8 cellular contexts compared by ENCODE assay signal in the genomic region with DNA sequence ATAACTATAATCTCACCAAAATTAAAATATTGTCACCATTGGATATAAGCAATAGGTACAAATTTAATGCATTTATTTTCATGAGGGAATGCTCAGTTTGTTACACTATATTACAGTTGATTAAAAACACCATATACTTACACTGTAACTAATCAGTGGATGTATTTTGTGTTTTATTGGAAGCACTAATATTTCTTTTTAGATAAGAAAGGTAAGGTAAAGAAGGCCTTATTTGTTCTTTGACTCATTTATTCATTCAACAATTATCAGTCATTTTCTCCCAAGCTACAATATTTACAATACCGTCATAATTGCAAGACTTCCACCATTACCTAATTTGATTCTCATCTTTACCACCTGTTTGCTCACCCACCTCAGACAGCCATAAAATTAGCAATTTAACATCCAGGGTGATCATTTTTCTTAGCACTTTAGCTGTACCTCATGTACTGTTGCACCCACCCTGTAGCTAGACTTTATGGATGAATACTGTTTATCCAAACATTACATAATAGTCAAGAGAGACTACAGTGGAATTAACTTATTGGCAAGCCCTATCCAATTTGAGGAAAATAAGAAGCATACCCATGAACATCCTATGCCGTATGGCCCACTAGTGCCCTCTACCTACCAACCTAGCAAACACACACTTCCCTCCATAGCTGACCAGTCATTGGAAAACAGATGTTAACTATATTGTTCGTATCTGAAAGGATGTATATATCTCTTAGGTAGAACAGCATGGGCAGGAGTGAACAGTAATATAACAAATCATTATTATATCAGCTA.
DNase-seq lines count a peak whose midpoint lies in the region; ATAC-seq and TF ChIP-seq lines count a peak whose summit lies in the region.

No MANE protein-coding gene starts in this region.

- no peaks in the 10 kb centered on the region for H3K27me3 Mint-ChIP-seq in MCF 10A (ENCODE audit: insufficient read depth, unreplicated experiment)

- H3K4me3 ChIP-seq in breast epithelium (no peak overlapping the region), epithelial cell of esophagus (ENCODE audit: low read length) (no peak overlapping the region)

- H3K27ac ChIP-seq in breast epithelium: no peak overlapping the region

- CTCF ChIA-PET in MCF 10A (lab: Yijun Ruan, JAX): interaction anchor here (0.5 to 5.0 kb wide), 26 partner anchors 9 to 1589 kb away, joined by 3 to 53 read pairs (median 4); no protein-coding TSS in a partner anchor

- H3K9me3 ChIP-seq in breast epithelium: no peaks in the 10 kb centered on the region

- POLR2A ChIA-PET in MCF 10A (lab: Yijun Ruan, JAX): interaction anchor here (1.2 kb wide), 1 partner anchor 331 kb away, joined by 3 read pairs; no protein-coding TSS in a partner anchor

- H3K36me3 Mint-ChIP-seq in MCF 10A (ENCODE audit: insufficient read depth, unreplicated experiment): peaks cover 24% of the 10 kb centered on the region

- H3K27ac Mint-ChIP-seq in MCF 10A (ENCODE audit: low read depth, unreplicated experiment): no peak overlapping the region

- peaks cover 6% of the 10 kb centered on the region for H3K4me1 Mint-ChIP-seq in MCF 10A (ENCODE audit: insufficient read depth, unreplicated experiment)

- peak; percentile 42 for TF ChIP-seq CTCF in MCF 10A (IDR thresholded peaks at IDR 0.05; ENCODE audit: unreplicated experiment)
- no peak for TF ChIP-seq CTCF in breast epithelium (IDR thresholded peaks at IDR 0.05)
- TF ChIP-seq CTCF in epithelial cell of esophagus (IDR thresholded peaks at IDR 0.05; ENCODE audit: insufficient read depth, low read depth, low read length, missing control alignments): peak; percentile 71

- DNase-seq in MCF 10A (ENCODE audit: unreplicated experiment) (peak; percentile 50), breast epithelium (ENCODE audit: low spot score in 2 of 2) (no peak), NCI-H82 (lab: John Stamatoyannopoulos, UW) (peak; percentile 69), epithelial cell of esophagus (ENCODE audit: low read depth) (peak; percentile 52), pons (ENCODE audit: low spot score) (peak; percentile 57)
- DNase-seq in stimulated activated CD8-positive, alpha-beta memory T cell treated with anti-CD3 and anti-CD28 coated beads, Interleukin-4, amount 100 ng/mL, for 48 hours: no peak

- no TSS peak for BruUV-seq in MCF 10A (replicated peaks; lab: Mats Ljungman, UMichigan)

- H3K36me3 ChIP-seq in breast epithelium: no peaks in the 10 kb centered on the region

- intact Hi-C loops in MCF 10A (cut with micrococcal nuclease) (no loop called here), breast epithelium (cut with DNase I; ENCODE audit: low total_unique reads) (no loop called here)

- H3K27me3 ChIP-seq in breast epithelium: no peaks in the 10 kb centered on the region

- no peak for ATAC-seq in HG03039 (IDR thresholded peaks at IDR 0.05; ENCODE audit: unreplicated experiment)
- no peak for ATAC-seq in activated CD4-positive, CD25-positive, alpha-beta regulatory T cell treated with anti-CD3 and anti-CD28 coated beads, Interleukin-2, amount 50 U/mL, for 24 hours

- H3K4me1 ChIP-seq in breast epithelium: no peaks in the 10 kb centered on the region

- H3K4me3 Mint-ChIP-seq in MCF 10A (ENCODE audit: unreplicated experiment): no peak overlapping the region

- TF ChIP-seq POLR2A in breast epithelium (IDR thresholded peaks at IDR 0.05): no peak

- H3K9me3 Mint-ChIP-seq in MCF 10A (ENCODE audit: unreplicated experiment): no peaks in the 10 kb centered on the region

Comparison
In these comparisons a context has a peak if more than half of its experiments do, and no peak if none do; other contexts are left out.
1. DNase-seq: peak in MCF 10A (single experiment), NCI-H82 (single experiment), epithelial cell of esophagus (single experiment) and pons (single experiment); none in breast epithelium (0 of 2) and stimulated activated CD8-positive, alpha-beta memory T cell treated with anti-CD3 and anti-CD28 coated beads, Interleukin-4, amount 100 ng/mL, for 48 hours (single experiment).
2. CTCF ChIP-seq: peak in MCF 10A (single experiment) and epithelial cell of esophagus (single experiment); none in breast epithelium (0 of 3).